8 cellular contexts compared by ENCODE assay signal in the genomic region with DNA sequence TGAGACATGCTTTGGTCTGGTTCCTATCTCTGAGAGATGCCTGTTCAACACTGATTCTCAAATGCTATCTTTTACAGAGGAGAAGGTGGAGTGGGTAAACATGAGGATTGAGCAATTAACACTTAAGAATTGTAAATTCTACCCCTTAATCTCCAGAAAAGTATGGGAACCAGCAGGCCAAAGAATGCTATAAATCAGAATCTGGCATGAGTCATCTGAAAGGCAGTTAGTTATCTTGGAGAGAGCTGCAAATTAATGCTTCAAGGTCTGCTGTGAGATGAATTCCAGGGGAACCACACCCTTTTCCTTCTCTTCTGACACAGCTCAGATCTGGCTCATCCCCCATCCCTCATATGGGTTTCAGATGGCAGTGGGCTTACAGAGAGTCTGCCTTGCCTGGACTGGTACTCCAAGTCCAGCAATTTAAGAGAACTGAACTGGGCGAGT. TPM values are rescaled to one million over a fixed set of nuclear protein-coding genes. Genes with fewer than 3 reads are reported as not detected.
DNase-seq lines count a peak whose midpoint lies in the region; ATAC-seq and TF ChIP-seq lines count a peak whose summit lies in the region.

No MANE protein-coding gene starts in this region.

- H3K9ac ChIP-seq in neuronal stem cell (ENCODE audit: low read depth, low read length, poor library complexity): no peak overlapping the region

- H3K14ac ChIP-seq in neuronal stem cell (ENCODE audit: low read length): no peak overlapping the region

- H2BK120ac ChIP-seq in neuronal stem cell (ENCODE audit: low read depth, low read length): no peak overlapping the region

- DNase-seq in ELF-1 (ENCODE audit: low read depth, low spot score): peak; percentile 74
- peak; percentile 61 for DNase-seq in OCI-M1 (lab: John Stamatoyannopoulos, UW)
- DNase-seq in endothelial cell (ENCODE audit: low spot score): no peak
- DNase-seq in psoas muscle: no peak
- DNase-seq in stimulated activated CD4-positive, alpha-beta T cell treated with anti-CD3 and anti-CD28 coated beads, Interleukin-2, amount 100 ng/mL, for 48 hours: no peak
- no peak for DNase-seq in stimulated activated CD4-positive, alpha-beta T cell treated with anti-CD3 and anti-CD28 coated beads, Interleukin-15, amount 100 ng/mL, for 24 hours
- DNase-seq in neuronal stem cell (ENCODE audit: low spot score): no peak
- DNase-seq in activated CD8-positive, alpha-beta memory T cell treated with anti-CD3 and anti-CD28 coated beads, Interleukin-2, amount 50 U/mL, for 48 hours: no peak

- no peak for ATAC-seq in psoas muscle

- H3K4me3 Mint-ChIP-seq in endothelial cell (ENCODE audit: unreplicated experiment): peak overlapping the region; percentile 15

- H2BK5ac ChIP-seq in neuronal stem cell (ENCODE audit: low read length): no peak overlapping the region

- H3K27ac ChIP-seq in psoas muscle: peak overlapping the region; percentile 32
- no peak overlapping the region for H3K27ac ChIP-seq in neuronal stem cell (replicated peaks; ENCODE audit: low read length)

- no peak overlapping the region for H3K23ac ChIP-seq in neuronal stem cell (ENCODE audit: low read depth, low read length, poor library complexity)

- intact Hi-C loops in psoas muscle (cut with DNase I): no loop called here

- no peak overlapping the region for H2AK5ac ChIP-seq in neuronal stem cell (ENCODE audit: low read depth, low read length)

- H3K4me1 Mint-ChIP-seq in endothelial cell (ENCODE audit: unreplicated experiment): peaks cover 29% of the 10 kb centered on the region

- H3K4me2 ChIP-seq in neuronal stem cell (ENCODE audit: insufficient read depth, low read length, poor library complexity, severe bottlenecking): no peak overlapping the region

- WGBS in psoas muscle, 3 donors: 75 to 86% (median 78%) methylated on average over 1 of the region's 1 CpG
- WGBS in neuronal stem cell (ENCODE audit: extremely low coverage in 2 of 2, insufficient read length in 2 of 2, insufficient replicate concordance in 1 of 2), 2 donors: no CpG with 5 or more reads among the region's 1 CpG

- no peak overlapping the region for H3K27ac Mint-ChIP-seq in endothelial cell (ENCODE audit: unreplicated experiment)

- no peak overlapping the region for H4K8ac ChIP-seq in neuronal stem cell (ENCODE audit: low read depth, low read length)

- H3K18ac ChIP-seq in neuronal stem cell (ENCODE audit: low read length): no peak overlapping the region

- H3K9me3 Mint-ChIP-seq in endothelial cell (ENCODE audit: unreplicated experiment): no peaks in the 10 kb centered on the region

- no peak overlapping the region for H2BK12ac ChIP-seq in neuronal stem cell (ENCODE audit: low read length)

- no peak for TF ChIP-seq CTCF in endothelial cell (IDR thresholded peaks at IDR 0.05; ENCODE audit: unreplicated experiment)
- TF ChIP-seq CTCF in psoas muscle (IDR thresholded peaks at IDR 0.05): no peak

- H2BK15ac ChIP-seq in neuronal stem cell (ENCODE audit: low read length): no peak overlapping the region

- H3K9me3 ChIP-seq in psoas muscle: no peaks in the 10 kb centered on the region
- H3K9me3 ChIP-seq in neuronal stem cell (replicated peaks in 1 of 2; ENCODE audit: control insufficient read depth in 2 of 2, insufficient read depth in 1 of 2, low read depth in 1 of 2, low read length in 2 of 2): peaks cover 0 to 6% of the 10 kb centered on the region in 2 donors

- H3K4me1 ChIP-seq in psoas muscle: peaks cover 16% of the 10 kb centered on the region
- H3K4me1 ChIP-seq in neuronal stem cell (ENCODE audit: control insufficient read depth in 2 of 2, insufficient read depth in 1 of 2, low read depth in 1 of 2, low read length in 2 of 2): peaks cover 0 to 7% of the 10 kb centered on the region in 2 donors

- peaks cover 0 to 40% (median 0%) of the 10 kb centered on the region in 3 donors for H3K27me3 ChIP-seq in psoas muscle (ENCODE audit: insufficient read depth in 3 of 3, low read length in 2 of 3)
- H3K27me3 ChIP-seq in neuronal stem cell (ENCODE audit: control insufficient read depth in 3 of 3, insufficient read depth in 3 of 3, low read depth in 1 of 3, low read length in 3 of 3): peaks cover 4 to 45% (median 28%) of the 10 kb centered on the region in 3 experiments

- peaks cover 3% of the 10 kb centered on the region for H3K27me3 Mint-ChIP-seq in endothelial cell (ENCODE audit: unreplicated experiment)

- H3K36me3 Mint-ChIP-seq in endothelial cell (ENCODE audit: low read depth, unreplicated experiment): peaks cover 9% of the 10 kb centered on the region

- no peak overlapping the region for H2AFZ ChIP-seq in neuronal stem cell (ENCODE audit: low read length)

- H3K36me3 ChIP-seq in psoas muscle (ENCODE audit: insufficient read depth in 1 of 2, low read depth in 1 of 2): peaks cover 15 to 22% of the 10 kb centered on the region in 2 donors
- no peaks in the 10 kb centered on the region for H3K36me3 ChIP-seq in neuronal stem cell (replicated peaks in 1 of 2; ENCODE audit: control insufficient read depth in 2 of 2, insufficient read depth in 2 of 2, low read length in 2 of 2)

- H3K79me1 ChIP-seq in neuronal stem cell (ENCODE audit: low read depth, low read length): no peaks in the 10 kb centered on the region

- H3K4ac ChIP-seq in neuronal stem cell (ENCODE audit: low read length): no peak overlapping the region

- no peak overlapping the region for H3K4me3 ChIP-seq in psoas muscle
- no peak overlapping the region for H3K4me3 ChIP-seq in neuronal stem cell (ENCODE audit: low read length in 2 of 2)

- H4K91ac ChIP-seq in neuronal stem cell (ENCODE audit: low read depth, low read length, poor library complexity): no peak overlapping the region

RNA-seq across cellular contexts. Expression of a gene that starts 5.2 kb away (rescaled TPM):
- total RNA-seq in endothelial cell (ENCODE audit: unreplicated experiment): 241 TPM
- 100 to 1,000 TPM in 1 of 4 donors, 10 to 100 TPM in 3; 41.8 to 150 (median 59.9) TPM for total RNA-seq in psoas muscle
- polyA plus RNA-seq in psoas muscle: 100 to 1,000 TPM in 1 of 3 donors, 10 to 100 TPM in 2; 30.5 to 414 (median 61.6) TPM
- polyA plus RNA-seq in neuronal stem cell (2013, experiment 1 of 2): 3.4 TPM
- 3.2 TPM for polyA plus RNA-seq in neuronal stem cell (2013, experiment 2 of 2)

RNA-seq across cellular contexts. Expression of a gene that starts 48.4 kb away (rescaled TPM):
- total RNA-seq in endothelial cell (ENCODE audit: unreplicated experiment) (1,124 TPM), psoas muscle (10 to 100 TPM; 36.7 to 68.5 (median 47.1) TPM)
- 100 to 1,000 TPM in 1 of 3 donors, 10 to 100 TPM in 2; 61.2 to 500 (median 96.1) TPM for polyA plus RNA-seq in psoas muscle
- polyA plus RNA-seq in neuronal stem cell (2013, experiment 1 of 2): 13.5 TPM
- 14.0 TPM for polyA plus RNA-seq in neuronal stem cell (2013, experiment 2 of 2)

Comparison
In these comparisons a context has a peak if more than half of its experiments do, and no peak if none do; other contexts are left out.
1. DNase-seq: peak in ELF-1 (single experiment) and OCI-M1 (single experiment); none in endothelial cell (single experiment), psoas muscle (0 of 2), stimulated activated CD4-positive, alpha-beta T cell treated with anti-CD3 and anti-CD28 coated beads, Interleukin-2, amount 100 ng/mL, for 48 hours (0 of 2), stimulated activated CD4-positive, alpha-beta T cell treated with anti-CD3 and anti-CD28 coated beads, Interleukin-15, amount 100 ng/mL, for 24 hours (single experiment), neuronal stem cell (single experiment) and activated CD8-positive, alpha-beta memory T cell treated with anti-CD3 and anti-CD28 coated beads, Interleukin-2, amount 50 U/mL, for 48 hours (single experiment).
2. RNA of a gene that starts 48.4 kb away (total RNA-seq): 1,124 TPM in endothelial cell (single experiment); 36.7 to 68.5 TPM in psoas muscle; every median in the first group is over 10 times any median in the second.